Comparison of ENCODE assay signal across 7 cellular contexts in genomic region chr7:104064969-104065387, GRCh38.
"Had no signal": no experiment of that assay in that cellular context is flagged by ENCODE, and none has a peak within 500 bp of the region (broad histone marks: within the 10 kb centered on the region; RNA-seq: fewer than 3 reads in every experiment).

No MANE protein-coding gene starts in this region.

- FAIRE-seq: HTR-8/SVneo, K562 had no signal

- H3K4me1 Mint-ChIP-seq: IgD-negative memory B cell had no signal

- H3K4me3 Mint-ChIP-seq: IgD-negative memory B cell had no signal

- DNase-seq: IMR-90, KBM-7, KG1 had no signal

- H3K4me3 ChIP-seq: K562 had no signal

- H3K36me3 Mint-ChIP-seq: IgD-negative memory B cell had no signal

- H3K27ac Mint-ChIP-seq: IgD-negative memory B cell had no signal

- H3K27ac ChIP-seq: HL-60 had no signal

- ATAC-seq: K562 had no signal
